8 cellular contexts compared by ENCODE assay signal in genomic region chr10:93073539-93074136, GRCh38. TPM values are rescaled to one million over a fixed set of nuclear protein-coding genes. Genes with fewer than 3 reads are reported as not detected.
DNase-seq lines count a peak whose midpoint lies in the region; TF ChIP-seq lines count a peak whose summit lies in the region.

A gene with protein sequence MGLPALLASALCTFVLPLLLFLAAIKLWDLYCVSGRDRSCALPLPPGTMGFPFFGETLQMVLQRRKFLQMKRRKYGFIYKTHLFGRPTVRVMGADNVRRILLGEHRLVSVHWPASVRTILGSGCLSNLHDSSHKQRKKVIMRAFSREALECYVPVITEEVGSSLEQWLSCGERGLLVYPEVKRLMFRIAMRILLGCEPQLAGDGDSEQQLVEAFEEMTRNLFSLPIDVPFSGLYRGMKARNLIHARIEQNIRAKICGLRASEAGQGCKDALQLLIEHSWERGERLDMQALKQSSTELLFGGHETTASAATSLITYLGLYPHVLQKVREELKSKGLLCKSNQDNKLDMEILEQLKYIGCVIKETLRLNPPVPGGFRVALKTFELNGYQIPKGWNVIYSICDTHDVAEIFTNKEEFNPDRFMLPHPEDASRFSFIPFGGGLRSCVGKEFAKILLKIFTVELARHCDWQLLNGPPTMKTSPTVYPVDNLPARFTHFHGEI (plus strand): TSS chr10:93073893. CDS start chr10:93073935, 42 bp downstream.

- WGBS in GM23248 (ENCODE audit: low coverage in 1 of 2, low lambda C conversion rate in 2 of 2, missing lambda C conversion rate in 2 of 2), 2 experiments, result 1 to 2% methylated on average over 41 to 48 of the region's 51 CpGs
- no CpG with 5 or more reads among the region's 51 CpGs for WGBS in esophagus squamous epithelium, 2 donors

- peaks cover 83% of the 10 kb centered on the region for H3K27me3 ChIP-seq in GM23248 (replicated peaks; ENCODE audit: insufficient read depth)
- H3K27me3 ChIP-seq in Peyer's patch, result peaks cover 0 to 36% of the 10 kb centered on the region in 2 donors
- peaks cover 17 to 99% (median 35%) of the 10 kb centered on the region in 4 donors for H3K27me3 ChIP-seq in esophagus squamous epithelium
- peaks cover 41% of the 10 kb centered on the region for H3K27me3 ChIP-seq in rectal smooth muscle tissue (ENCODE audit: control insufficient read depth, insufficient read depth, low read length)

- H3K9ac ChIP-seq in GM23248 (no peak within 1 kb of the TSS), rectal smooth muscle tissue (ENCODE audit: low read length) (no peak within 1 kb of the TSS)

- H2AFZ ChIP-seq in GM23248, result no peak within 1 kb of the TSS

- H3K4me3 ChIP-seq in GM23248 (peak within 1 kb of the TSS; percentile 43; the same call in 1 of the 2 replicates), Peyer's patch (peak within 1 kb of the TSS in 3 of 4 donors; percentile 31 to 46 (median 39)), esophagus squamous epithelium (peak within 1 kb of the TSS; percentile 3 to 56 (median 32)), rectal smooth muscle tissue (ENCODE audit: low read length) (peak within 1 kb of the TSS; percentile 55)

- no peaks in the 10 kb centered on the region for H4K20me1 ChIP-seq in GM23248 (ENCODE audit: insufficient read depth)

- H3K4me2 ChIP-seq in GM23248 (ENCODE audit: unreplicated experiment), result no peak within 1 kb of the TSS

- TF ChIP-seq CTCF in Peyer's patch (IDR thresholded peaks at IDR 0.05), result no peak
- TF ChIP-seq CTCF in esophagus squamous epithelium (IDR thresholded peaks at IDR 0.05), result no peak

- intact Hi-C loops in esophagus squamous epithelium (cut with DNase I), result no loop called here

- no peak within 1 kb of the TSS for H3K27ac ChIP-seq in GM23248
- no peak within 1 kb of the TSS for H3K27ac ChIP-seq in Peyer's patch
- H3K27ac ChIP-seq in esophagus squamous epithelium, result no peak within 1 kb of the TSS
- no peak within 1 kb of the TSS for H3K27ac ChIP-seq in rectal smooth muscle tissue (ENCODE audit: low read depth, low read length)

- no peaks in the 10 kb centered on the region for H3K79me2 ChIP-seq in GM23248 (ENCODE audit: insufficient read depth)

- H3K36me3 ChIP-seq in GM23248 (ENCODE audit: low read depth) (no peaks in the 10 kb centered on the region), Peyer's patch (no peaks in the 10 kb centered on the region), esophagus squamous epithelium (no peaks in the 10 kb centered on the region), rectal smooth muscle tissue (ENCODE audit: control insufficient read depth, insufficient read depth, low read length) (no peaks in the 10 kb centered on the region)

- no peaks in the 10 kb centered on the region for H3K9me2 ChIP-seq in GM23248 (ENCODE audit: insufficient read depth)

- DNase-seq in GM23248 (peak; percentile 22), Peyer's patch (no peak), esophagus squamous epithelium (lab: John Stamatoyannopoulos, UW) (no peak), DMS114 treated with DMSO at 0.1 percent for 48 hours (lab: John Stamatoyannopoulos, UW; ENCODE audit: unreplicated experiment) (no peak)
- no peak for DNase-seq in effector CD8-positive, alpha-beta T cell (lab: John Stamatoyannopoulos, UW)
- DNase-seq in stimulated activated CD4-positive, alpha-beta T cell treated with anti-CD3 and anti-CD28 coated beads, Interleukin-12 subunit alpha, Interleukin-12 subunit beta, amount 100 ng/mL, for 4 hours, result no peak
- no peak for DNase-seq in stimulated activated CD4-positive, alpha-beta T cell treated with anti-CD3 and anti-CD28 coated beads, Interleukin-1b, Interleukin-23, amount 100 ng/mL, for 48 hours

- TF ChIP-seq POLR2A in Peyer's patch (IDR thresholded peaks at IDR 0.05), result no peak
- TF ChIP-seq POLR2A in esophagus squamous epithelium (IDR thresholded peaks at IDR 0.05), result no peak

- in situ Hi-C loops in GM23248 (cut with MboI), result no loop called here

- H3F3A ChIP-seq in GM23248 (ENCODE audit: insufficient read depth), result no peaks in the 10 kb centered on the region

- no peaks in the 10 kb centered on the region for H3K9me3 ChIP-seq in GM23248 (ENCODE audit: low read depth)
- no peaks in the 10 kb centered on the region for H3K9me3 ChIP-seq in Peyer's patch
- H3K9me3 ChIP-seq in esophagus squamous epithelium, result no peaks in the 10 kb centered on the region

- H3K4me1 ChIP-seq in GM23248 (ENCODE audit: insufficient read depth), result peaks cover 5% of the 10 kb centered on the region; the same call in 1 of the 2 replicates
- peaks cover 0 to 38% (median 16%) of the 10 kb centered on the region in 4 donors for H3K4me1 ChIP-seq in Peyer's patch
- H3K4me1 ChIP-seq in esophagus squamous epithelium, result peaks cover 34 to 51% (median 34%) of the 10 kb centered on the region in 3 donors
- no peaks in the 10 kb centered on the region for H3K4me1 ChIP-seq in rectal smooth muscle tissue (ENCODE audit: control insufficient read depth, insufficient read depth, low read length)

RNA-seq across cellular contexts. Expression of the gene that starts here (rescaled TPM):
- not detected in 2 replicates for total RNA-seq in GM23248 (2014; rRNA removed; shearing (Covaris generic))
- polyA plus RNA-seq in GM23248 (2016; fragmentation: Nextera tagmentation; extraction: Ambion mirVana), result not detected in 2 replicates
- not detected for total RNA-seq in Peyer's patch
- not detected for total RNA-seq in esophagus squamous epithelium

Comparison
In these comparisons a context has a peak if more than half of its experiments do, and no peak if none do; other contexts are left out.
1. Peak in DNase-seq and H3K4me3 ChIP-seq in GM23248; RNA of the gene not detected or under 1 TPM.